ENCODE assay signal across 1 cellular context in the genomic region with DNA sequence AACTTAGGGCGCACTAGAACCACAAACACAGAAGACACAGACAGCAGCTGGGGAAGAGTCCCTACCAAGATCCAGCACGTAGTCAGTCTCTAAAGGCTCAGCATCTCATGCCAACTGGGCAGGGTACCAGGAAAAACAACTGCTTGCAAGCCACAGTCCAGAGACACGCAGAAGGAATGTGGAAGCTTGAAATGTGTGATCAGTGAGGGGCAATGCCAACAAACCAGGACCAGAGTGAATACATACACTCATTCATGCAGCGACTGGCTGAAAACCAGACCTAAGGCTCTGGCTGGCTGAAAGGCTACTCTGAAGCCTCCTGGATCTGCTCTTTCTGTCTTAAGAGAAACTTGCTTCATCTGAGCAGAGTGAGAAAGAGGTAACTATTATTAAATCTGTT.
TF ChIP-seq lines count a peak whose summit lies in the region.

No MANE protein-coding gene starts in this region.

TF ChIP-seq in GM12878, 131 proteins besides CTCF, POLR2A, EP300 and RAD21:
- TF ChIP-seq SPI1 (IDR thresholded peaks at IDR 0.05; ENCODE audit: borderline replicate concordance, insufficient read depth, low read depth, low read length) (no peak), EED (IDR thresholded peaks at IDR 0.05; ENCODE audit: low read depth) (no peak), SIX5 (IDR thresholded peaks at IDR 0.05; ENCODE audit: low read depth, low read length, severe bottlenecking) (no peak), CBX3 (IDR thresholded peaks at IDR 0.05; ENCODE audit: borderline replicate concordance, low read depth) (no peak), ZNF622 (IDR thresholded peaks at IDR 0.05) (no peak), LARP7 (IDR thresholded peaks at IDR 0.05) (no peak), MEF2B (IDR thresholded peaks at IDR 0.05; ENCODE audit: partially characterized antibody, poor library complexity, severe bottlenecking) (no peak), RELA (IDR thresholded peaks at IDR 0.05; ENCODE audit: borderline replicate concordance, partially characterized antibody) (no peak), HDAC2 (IDR thresholded peaks at IDR 0.05) (no peak), NBN (IDR thresholded peaks at IDR 0.05) (no peak), TARDBP (IDR thresholded peaks at IDR 0.05; ENCODE audit: borderline replicate concordance) (no peak), IRF4 (IDR thresholded peaks at IDR 0.05; ENCODE audit: low read depth, low read length) (no peak), ZNF24 (IDR thresholded peaks at IDR 0.05) (no peak), ASH2L (IDR thresholded peaks at IDR 0.05; ENCODE audit: borderline replicate concordance, low read depth) (no peak)
- TF ChIP-seq, protein P1, sequence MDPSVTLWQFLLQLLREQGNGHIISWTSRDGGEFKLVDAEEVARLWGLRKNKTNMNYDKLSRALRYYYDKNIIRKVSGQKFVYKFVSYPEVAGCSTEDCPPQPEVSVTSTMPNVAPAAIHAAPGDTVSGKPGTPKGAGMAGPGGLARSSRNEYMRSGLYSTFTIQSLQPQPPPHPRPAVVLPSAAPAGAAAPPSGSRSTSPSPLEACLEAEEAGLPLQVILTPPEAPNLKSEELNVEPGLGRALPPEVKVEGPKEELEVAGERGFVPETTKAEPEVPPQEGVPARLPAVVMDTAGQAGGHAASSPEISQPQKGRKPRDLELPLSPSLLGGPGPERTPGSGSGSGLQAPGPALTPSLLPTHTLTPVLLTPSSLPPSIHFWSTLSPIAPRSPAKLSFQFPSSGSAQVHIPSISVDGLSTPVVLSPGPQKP (IDR thresholded peaks at IDR 0.05; ENCODE audit: low read depth, low read length) = no peak
- TF ChIP-seq, protein P2, sequence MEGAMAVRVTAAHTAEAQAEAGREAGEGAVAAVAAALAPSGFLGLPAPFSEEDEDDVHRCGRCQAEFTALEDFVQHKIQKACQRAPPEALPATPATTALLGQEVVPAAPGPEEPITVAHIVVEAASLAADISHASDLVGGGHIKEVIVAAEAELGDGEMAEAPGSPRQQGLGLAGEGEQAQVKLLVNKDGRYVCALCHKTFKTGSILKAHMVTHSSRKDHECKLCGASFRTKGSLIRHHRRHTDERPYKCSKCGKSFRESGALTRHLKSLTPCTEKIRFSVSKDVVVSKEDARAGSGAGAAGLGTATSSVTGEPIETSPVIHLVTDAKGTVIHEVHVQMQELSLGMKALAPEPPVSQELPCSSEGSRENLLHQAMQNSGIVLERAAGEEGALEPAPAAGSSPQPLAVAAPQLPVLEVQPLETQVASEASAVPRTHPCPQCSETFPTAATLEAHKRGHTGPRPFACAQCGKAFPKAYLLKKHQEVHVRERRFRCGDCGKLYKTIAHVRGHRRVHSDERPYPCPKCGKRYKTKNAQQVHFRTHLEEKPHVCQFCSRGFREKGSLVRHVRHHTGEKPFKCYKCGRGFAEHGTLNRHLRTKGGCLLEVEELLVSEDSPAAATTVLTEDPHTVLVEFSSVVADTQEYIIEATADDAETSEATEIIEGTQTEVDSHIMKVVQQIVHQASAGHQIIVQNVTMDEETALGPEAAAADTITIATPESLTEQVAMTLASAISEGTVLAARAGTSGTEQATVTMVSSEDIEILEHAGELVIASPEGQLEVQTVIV (IDR thresholded peaks at IDR 0.05; ENCODE audit: borderline replicate concordance, partially characterized antibody) = no peak
- TF ChIP-seq, protein P3, sequence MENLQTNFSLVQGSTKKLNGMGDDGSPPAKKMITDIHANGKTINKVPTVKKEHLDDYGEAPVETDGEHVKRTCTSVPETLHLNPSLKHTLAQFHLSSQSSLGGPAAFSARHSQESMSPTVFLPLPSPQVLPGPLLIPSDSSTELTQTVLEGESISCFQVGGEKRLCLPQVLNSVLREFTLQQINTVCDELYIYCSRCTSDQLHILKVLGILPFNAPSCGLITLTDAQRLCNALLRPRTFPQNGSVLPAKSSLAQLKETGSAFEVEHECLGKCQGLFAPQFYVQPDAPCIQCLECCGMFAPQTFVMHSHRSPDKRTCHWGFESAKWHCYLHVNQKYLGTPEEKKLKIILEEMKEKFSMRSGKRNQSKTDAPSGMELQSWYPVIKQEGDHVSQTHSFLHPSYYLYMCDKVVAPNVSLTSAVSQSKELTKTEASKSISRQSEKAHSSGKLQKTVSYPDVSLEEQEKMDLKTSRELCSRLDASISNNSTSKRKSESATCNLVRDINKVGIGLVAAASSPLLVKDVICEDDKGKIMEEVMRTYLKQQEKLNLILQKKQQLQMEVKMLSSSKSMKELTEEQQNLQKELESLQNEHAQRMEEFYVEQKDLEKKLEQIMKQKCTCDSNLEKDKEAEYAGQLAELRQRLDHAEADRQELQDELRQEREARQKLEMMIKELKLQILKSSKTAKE (IDR thresholded peaks at IDR 0.05; ENCODE audit: low read depth, poor library complexity, severe bottlenecking) = no peak
- TF ChIP-seq, protein P4, sequence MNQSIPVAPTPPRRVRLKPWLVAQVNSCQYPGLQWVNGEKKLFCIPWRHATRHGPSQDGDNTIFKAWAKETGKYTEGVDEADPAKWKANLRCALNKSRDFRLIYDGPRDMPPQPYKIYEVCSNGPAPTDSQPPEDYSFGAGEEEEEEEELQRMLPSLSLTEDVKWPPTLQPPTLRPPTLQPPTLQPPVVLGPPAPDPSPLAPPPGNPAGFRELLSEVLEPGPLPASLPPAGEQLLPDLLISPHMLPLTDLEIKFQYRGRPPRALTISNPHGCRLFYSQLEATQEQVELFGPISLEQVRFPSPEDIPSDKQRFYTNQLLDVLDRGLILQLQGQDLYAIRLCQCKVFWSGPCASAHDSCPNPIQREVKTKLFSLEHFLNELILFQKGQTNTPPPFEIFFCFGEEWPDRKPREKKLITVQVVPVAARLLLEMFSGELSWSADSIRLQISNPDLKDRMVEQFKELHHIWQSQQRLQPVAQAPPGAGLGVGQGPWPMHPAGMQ (IDR thresholded peaks at IDR 0.05; ENCODE audit: borderline replicate concordance) = no peak
